In the genomic region with DNA sequence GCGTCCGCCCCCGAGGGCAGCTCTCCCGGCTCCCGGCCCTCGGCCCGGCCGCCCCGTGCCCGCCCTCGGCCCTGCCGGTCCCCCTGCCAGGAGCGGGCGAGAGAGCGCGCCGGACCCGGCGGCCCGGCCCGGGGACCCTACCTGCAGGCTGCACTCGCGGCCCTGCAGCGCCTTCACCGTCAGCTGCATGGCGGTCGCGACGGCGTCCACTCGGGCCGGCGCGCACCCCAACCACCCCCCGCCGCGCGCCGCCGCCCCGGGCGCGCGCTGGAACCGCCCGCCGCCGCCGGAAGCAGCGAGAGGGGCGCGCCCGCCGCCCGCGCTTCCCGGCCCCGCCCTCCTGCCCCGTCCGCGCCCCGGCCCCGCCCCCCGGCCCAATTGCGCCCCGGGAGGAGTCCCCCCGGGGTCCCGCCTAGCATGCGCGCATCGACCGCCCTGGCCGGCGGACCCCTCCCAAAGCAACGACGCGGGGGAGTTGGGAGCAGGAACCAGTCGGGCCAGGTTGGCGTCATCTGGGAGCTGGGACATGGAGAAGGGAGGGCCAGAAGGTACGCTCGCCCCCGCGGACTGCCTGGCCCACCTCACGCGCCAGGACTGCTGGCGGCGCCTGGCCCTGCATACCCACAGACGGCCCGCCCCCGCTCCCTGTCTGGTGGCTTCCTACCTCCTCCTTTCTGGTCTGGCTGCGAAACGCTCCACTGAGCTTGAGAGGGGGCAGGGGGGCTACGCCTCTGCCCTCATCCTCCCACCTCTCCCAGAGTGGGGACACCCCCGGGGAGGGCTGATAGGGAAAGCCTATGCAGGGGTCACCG, we compare ENCODE assay signal across 8 cellular contexts. TPM values are rescaled to one million over a fixed set of nuclear protein-coding genes. Genes with fewer than 3 reads are reported as not detected.
DNase-seq lines count a peak whose midpoint lies in the region; ATAC-seq, FAIRE-seq and TF ChIP-seq lines count a peak whose summit lies in the region.

Gene UBL4A (minus strand): TSS at position 220 of the 812 bp plus-strand sequence. CDS start 31 bp downstream, at position 189.

- peak within 1 kb of the TSS; percentile 68 for H3K9ac ChIP-seq in astrocyte (ENCODE audit: low read length)

- H3K27me3 ChIP-seq in astrocyte (ENCODE audit: insufficient read depth, low read length): no peaks in the 10 kb centered on the region

- FAIRE-seq in GM12891 (lab: Jason Lieb, UNC) (no peak), astrocyte (lab: Jason Lieb, UNC) (no peak)

- peaks cover 1% of the 10 kb centered on the region for H3K27me3 Mint-ChIP-seq in IgD-negative memory B cell
- no peaks in the 10 kb centered on the region for H3K27me3 Mint-ChIP-seq in astrocyte (ENCODE audit: low read depth, unreplicated experiment)

- peak within 1 kb of the TSS; percentile 82 for H3K4me2 ChIP-seq in astrocyte (ENCODE audit: low read length)

- H3K36me3 Mint-ChIP-seq in IgD-negative memory B cell (no peaks in the 10 kb centered on the region), astrocyte (ENCODE audit: low read depth, unreplicated experiment) (peaks cover 4% of the 10 kb centered on the region)

- no peaks in the 10 kb centered on the region for H3K36me3 ChIP-seq in astrocyte (ENCODE audit: insufficient read depth, low read length)

- no peak within 1 kb of the TSS for H2AFZ ChIP-seq in astrocyte (ENCODE audit: low read depth, low read length)

- no peak for TF ChIP-seq CTCF in astrocyte (IDR thresholded peaks at IDR 0.05; ENCODE audit: insufficient read depth, low read depth, low read length)

- DNase-seq in GM12891 (ENCODE audit: insufficient read length, low spot score) (peak; percentile 62), astrocyte (ENCODE audit: low read depth) (peak; percentile 36), hepatic stellate cell (ENCODE audit: low spot score) (peak; percentile 53), renal cortical epithelial cell (ENCODE audit: low read depth) (peak; percentile 21)

- ATAC-seq in HG03571 (IDR thresholded peaks at IDR 0.05; ENCODE audit: unreplicated experiment): no peak
- no peak for ATAC-seq in GM19397 (IDR thresholded peaks at IDR 0.05; ENCODE audit: unreplicated experiment)

- peak within 1 kb of the TSS; percentile 51 for H3K4me3 ChIP-seq in astrocyte (ENCODE audit: insufficient read depth, low read depth, low read length)

- intact Hi-C loops in T-helper 1 cell treated with Interleukin-12 subunit alpha and Interleukin-12 subunit beta and Interleukin-4 antibody, amounts not matched to agents 30 ng/mL and 1 ng/mL, for 36 hours (cut with micrococcal nuclease): no loop called here

- H3K9me3 Mint-ChIP-seq in IgD-negative memory B cell (no peaks in the 10 kb centered on the region), astrocyte (ENCODE audit: unreplicated experiment) (no peaks in the 10 kb centered on the region)

- H3K27ac ChIP-seq in astrocyte (ENCODE audit: low read depth, low read length): peak within 1 kb of the TSS; percentile 19

- no peaks in the 10 kb centered on the region for H4K20me1 ChIP-seq in astrocyte (ENCODE audit: insufficient read depth, low read length)

- H3K27ac Mint-ChIP-seq in IgD-negative memory B cell (peak within 1 kb of the TSS; percentile 79 to 92 (median 91)), astrocyte (ENCODE audit: unreplicated experiment) (peak within 1 kb of the TSS; percentile 58)

- peaks cover 34% of the 10 kb centered on the region for H3K79me2 ChIP-seq in astrocyte (ENCODE audit: insufficient read depth, low read length)

- H3K4me3 Mint-ChIP-seq in IgD-negative memory B cell (peak within 1 kb of the TSS; percentile 77 to 92 (median 82)), astrocyte (ENCODE audit: unreplicated experiment) (peak within 1 kb of the TSS; percentile 77)

- H3K9me3 ChIP-seq in astrocyte (ENCODE audit: insufficient read depth, low read depth, low read length): no peaks in the 10 kb centered on the region

- H3K4me1 ChIP-seq in astrocyte (ENCODE audit: insufficient read depth, low read length): peaks cover 18% of the 10 kb centered on the region

- no peak for TF ChIP-seq POLR2A in GM12891 (IDR thresholded peaks at IDR 0.05; ENCODE audit: low read depth, low read length)

- H3K4me1 Mint-ChIP-seq in IgD-negative memory B cell: peaks cover 5 to 18% (median 12%) of the 10 kb centered on the region in 3 donors
- no peaks in the 10 kb centered on the region for H3K4me1 Mint-ChIP-seq in astrocyte (ENCODE audit: low read depth, unreplicated experiment)

TF ChIP-seq in GM12891, 5 proteins besides CTCF, POLR2A, EP300 and RAD21:
- TF ChIP-seq POU2F2 (IDR thresholded peaks at IDR 0.05; ENCODE audit: low read depth, low read length): no peak
- TF ChIP-seq SPI1 (IDR thresholded peaks at IDR 0.05; ENCODE audit: low read depth, low read length): no peak
- no peak for TF ChIP-seq PAX5 (IDR thresholded peaks at IDR 0.05; ENCODE audit: insufficient read depth, low read length, severe bottlenecking)
TF ChIP-seq in GM12891: peak in this region for 0.

RNA-seq across cellular contexts. Expression of gene UBL4A, which starts in this region (rescaled TPM):
- 16.6 TPM for polyA plus RNA-seq in GM12891 (2012; ENCODE audit: low read depth, missing spikeins)
- 41.4 TPM for polyA plus RNA-seq in IgD-negative memory B cell
- 45.4 and 47.8 TPM in 2 replicates for total RNA-seq in T-helper 1 cell treated with Interleukin-12 subunit alpha and Interleukin-12 subunit beta and Interleukin-4 antibody, amounts not matched to agents 30 ng/mL and 1 ng/mL, for 36 hours
- total RNA-seq in astrocyte (25.8 and 26.2 TPM in 2 replicates), renal cortical epithelial cell (48.8 and 65.8 TPM in 2 replicates)
